Comparison of ENCODE assay signal across 11 cellular contexts in genomic region chr14:55715889-55716288, GRCh38.
DNase-seq lines count a peak whose midpoint lies in the region; ATAC-seq and TF ChIP-seq lines count a peak whose summit lies in the region.
"Had no signal": no experiment of that assay in that cellular context is flagged by ENCODE, and none has a peak within 500 bp of the region (broad histone marks: within the 10 kb centered on the region; RNA-seq: fewer than 3 reads in every experiment).

No MANE protein-coding gene starts in this region.

- no peak overlapping the region for H3K27ac ChIP-seq in psoas muscle
- H3K27ac ChIP-seq: lower lobe of right lung had no signal

- peaks cover 13% of the 10 kb centered on the region for H3K4me1 Mint-ChIP-seq in chondrocyte (ENCODE audit: low read depth)
- H3K4me1 Mint-ChIP-seq in naive thymus-derived CD8-positive, alpha-beta T cell, result peaks cover 0 to 4% (median 1%) of the 10 kb centered on the region in 4 donors

- H3K36me3 Mint-ChIP-seq in chondrocyte (ENCODE audit: low read depth), result peaks cover 1% of the 10 kb centered on the region
- H3K36me3 Mint-ChIP-seq in naive thymus-derived CD8-positive, alpha-beta T cell, result peaks cover 0 to 5% (median 0%) of the 10 kb centered on the region in 3 donors

- H3K4me1 ChIP-seq in psoas muscle, result no peaks in the 10 kb centered on the region
- H3K4me1 ChIP-seq: lower lobe of right lung had no signal

- H3K27me3 Mint-ChIP-seq in chondrocyte (ENCODE audit: low read depth), result no peaks in the 10 kb centered on the region
- no peaks in the 10 kb centered on the region for H3K27me3 Mint-ChIP-seq in naive thymus-derived CD8-positive, alpha-beta T cell

- H3K4me3 ChIP-seq in psoas muscle, result no peak overlapping the region
- H3K4me3 ChIP-seq: lower lobe of right lung had no signal

- 55 to 62% (median 58%) methylated on average over 5 of the region's 5 CpGs for WGBS in psoas muscle, 3 donors

- POLR2A ChIA-PET in naive thymus-derived CD8-positive, alpha-beta T cell (lab: Charles Lee), result no interaction called here

- ATAC-seq in GM18861 (IDR thresholded peaks at IDR 0.05; ENCODE audit: unreplicated experiment) (peak; percentile 45), HG03045 (IDR thresholded peaks at IDR 0.05; ENCODE audit: unreplicated experiment) (peak; percentile 66), psoas muscle (peak in 3 of 4 donors; percentile 54 to 79 (median 59)), GM18909 (IDR thresholded peaks at IDR 0.05; ENCODE audit: poor library complexity, unreplicated experiment) (no peak)
- no peak for ATAC-seq in naive thymus-derived CD8-positive, alpha-beta T cell

- H3K4me3 Mint-ChIP-seq in chondrocyte (ENCODE audit: unreplicated experiment), result no peak overlapping the region
- no peak overlapping the region for H3K4me3 Mint-ChIP-seq in naive thymus-derived CD8-positive, alpha-beta T cell

- intact Hi-C loops in psoas muscle (cut with DNase I), result no loop called here

- H3K9me3 ChIP-seq in psoas muscle, result no peaks in the 10 kb centered on the region
- H3K9me3 ChIP-seq: lower lobe of right lung had no signal

- H3K27ac Mint-ChIP-seq in chondrocyte (ENCODE audit: unreplicated experiment), result peak overlapping the region; percentile 91
- H3K27ac Mint-ChIP-seq in naive thymus-derived CD8-positive, alpha-beta T cell, result no peak overlapping the region

- no peaks in the 10 kb centered on the region for H3K27me3 ChIP-seq in psoas muscle (ENCODE audit: insufficient read depth in 3 of 3, low read length in 2 of 3)

- no peaks in the 10 kb centered on the region for H3K9me3 Mint-ChIP-seq in chondrocyte (ENCODE audit: low read depth)
- peaks cover 0 to 4% (median 0%) of the 10 kb centered on the region in 9 donors for H3K9me3 Mint-ChIP-seq in naive thymus-derived CD8-positive, alpha-beta T cell

- no peak for DNase-seq in chondrocyte (ENCODE audit: low spot score)
- peak; percentile 23 to 55 for DNase-seq in psoas muscle
- DNase-seq in NCI-H128 (lab: John Stamatoyannopoulos, UW; ENCODE audit: unreplicated experiment), result no peak
- DNase-seq in naive thymus-derived CD8-positive, alpha-beta T cell, result no peak
- DNase-seq in SK-N-DZ (ENCODE audit: low spot score), result no peak
- DNase-seq: dermis blood vessel endothelial cell; lower lobe of right lung; stimulated activated CD4-positive, alpha-beta T cell treated with anti-CD3 and anti-CD28 coated beads, Interleukin-2, amount 100 ng/mL, for 24 hours had no signal

- no peaks in the 10 kb centered on the region for H3K36me3 ChIP-seq in psoas muscle (ENCODE audit: insufficient read depth in 1 of 2, low read depth in 1 of 2)
- H3K36me3 ChIP-seq: lower lobe of right lung had no signal

- TF ChIP-seq CTCF in chondrocyte (IDR thresholded peaks at IDR 0.05) (no peak), psoas muscle (IDR thresholded peaks at IDR 0.05) (no peak)

Comparison
In these comparisons a context has a peak if more than half of its experiments do, and no peak if none do; other contexts are left out.
1. ATAC-seq: peak in GM18861 (single experiment), HG03045 (single experiment) and psoas muscle (3 of 4); none in naive thymus-derived CD8-positive, alpha-beta T cell (0 of 2) and GM18909 (single experiment).
2. DNase-seq: peak in psoas muscle (2 of 2); none in chondrocyte (single experiment), NCI-H128 (single experiment), naive thymus-derived CD8-positive, alpha-beta T cell (0 of 10) and SK-N-DZ (single experiment).